Comparison of ENCODE assay signal across 8 cellular contexts in the genomic region with DNA sequence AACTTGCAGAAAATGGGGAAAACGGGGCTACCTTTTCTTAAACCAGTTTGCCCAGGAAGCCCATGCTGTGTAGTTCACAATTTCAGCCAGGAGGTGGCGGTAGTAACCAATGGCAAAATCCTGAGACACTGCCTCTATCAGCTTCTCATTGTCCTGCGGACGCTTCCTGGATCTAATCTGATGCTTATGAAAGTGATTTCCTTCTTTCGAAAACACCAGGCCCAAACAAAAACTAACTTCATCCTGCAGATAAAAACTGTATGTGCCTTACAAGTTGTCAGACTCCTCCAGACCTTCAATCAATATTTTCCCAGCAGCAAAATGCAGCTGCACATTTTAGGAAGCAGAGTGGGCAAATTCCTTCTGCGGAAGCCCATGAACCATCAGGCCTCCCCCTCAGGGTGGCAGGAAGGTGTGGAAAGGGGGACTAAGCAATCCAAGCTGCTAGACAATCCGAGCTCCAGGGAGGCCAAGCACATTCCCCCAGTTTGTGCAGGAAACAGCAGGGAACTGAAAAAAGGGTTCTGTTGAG.
DNase-seq lines count a peak whose midpoint lies in the region; ATAC-seq, FAIRE-seq and TF ChIP-seq lines count a peak whose summit lies in the region.

No MANE protein-coding gene starts in this region.

- no peak overlapping the region for H3K27ac ChIP-seq in SJSA1

- H3K27me3 ChIP-seq in MG63 (no peaks in the 10 kb centered on the region; the same call in 1 of the 2 replicates), SJSA1 (replicated peaks) (no peaks in the 10 kb centered on the region)

- DNase-seq in MG63 (peak; percentile 82), SJSA1 (ENCODE audit: low read depth in 1 of 2, low spot score in 2 of 2) (peak; percentile 62 to 70), glomerular visceral epithelial cell (ENCODE audit: extremely low spot score) (peak; percentile 74), pons (ENCODE audit: low spot score) (peak; percentile 86), ureter (ENCODE audit: low spot score) (peak; percentile 86)
- peak; percentile 34 to 70 (median 66) for DNase-seq in activated naive CD4-positive, alpha-beta T cell (lab: John Stamatoyannopoulos, UW)

- H3K4me3 ChIP-seq in MG63 (no peak overlapping the region), SJSA1 (no peak overlapping the region)

- no peak for TF ChIP-seq POLR2A in GM18505 (IDR thresholded peaks at IDR 0.05; ENCODE audit: borderline replicate concordance, extremely low read depth, insufficient read depth, insufficient read length)

- peaks cover 10% of the 10 kb centered on the region for H3K4me1 ChIP-seq in SJSA1 (replicated peaks)

- FAIRE-seq in A204.1 (lab: Jason Lieb, UNC) = peak; percentile 85

- H3K36me3 ChIP-seq in MG63 = no peaks in the 10 kb centered on the region
- H3K36me3 ChIP-seq in SJSA1 = no peaks in the 10 kb centered on the region

- peaks cover 6% of the 10 kb centered on the region for H3K9me3 ChIP-seq in MG63
- H3K9me3 ChIP-seq in SJSA1 (replicated peaks) = no peaks in the 10 kb centered on the region

- peak; percentile 52 for ATAC-seq in GM18505 (IDR thresholded peaks at IDR 0.05; ENCODE audit: unreplicated experiment)
